ENCODE assay signal across 25 cellular contexts in genomic region chr11:104098555-104098954, GRCh38.
DNase-seq lines count a peak whose midpoint lies in the region; ATAC-seq and TF ChIP-seq lines count a peak whose summit lies in the region.
"Had no signal": no experiment of that assay in that cellular context is flagged by ENCODE, and none has a peak within 500 bp of the region (broad histone marks: within the 10 kb centered on the region; RNA-seq: fewer than 3 reads in every experiment).

No MANE protein-coding gene starts in this region.

- POLR2A ChIA-PET in PC-3 (lab: Charles Lee; ENCODE audit: unreplicated experiment): no interaction called here

- H3K27ac ChIP-seq in PC-3 (ENCODE audit: low read length): no peak overlapping the region
- H3K27ac ChIP-seq: C4-2B, HL-60, KMS-11, SJCRH30 had no signal

- DNase-seq in PC-3: no peak
- DNase-seq in myocyte (ENCODE audit: low read depth): peak; percentile 13
- no peak for DNase-seq in GOT3 (lab: John Stamatoyannopoulos, UW)
- DNase-seq: AML-193; Calu3; CD8-positive, alpha-beta memory T cell; DMS153; H9; HFFc6; MG63; NCI-H1417; NCI-H1694 treated with DMSO at 0.1 percent for 48 hours; NCI-H2081 treated with DMSO at 0.1 percent for 48 hours; NCI-H2171 treated with DMSO at 0.1 percent for 48 hours; NCI-H524 treated with DMSO at 0.1 percent for 48 hours; NCI-H82; SJCRH30; T-cell had no signal

- no peaks in the 10 kb centered on the region for H3K36me3 ChIP-seq in PC-3 (ENCODE audit: low read depth, low read length)
- H3K36me3 ChIP-seq: MG63, SJCRH30 had no signal

- no peak overlapping the region for H2AFZ ChIP-seq in PC-3 (ENCODE audit: low read length)

- H3K9me2 ChIP-seq in PC-3 (replicated peaks; ENCODE audit: low read length): no peaks in the 10 kb centered on the region

- no peak overlapping the region for H3K9ac ChIP-seq in PC-3 (ENCODE audit: low read length)
- H3K9ac ChIP-seq: KMS-11 had no signal

- H3K27me3 ChIP-seq in PC-3 (ENCODE audit: low read length): no peaks in the 10 kb centered on the region
- H3K27me3 ChIP-seq: MG63, SJCRH30 had no signal

- no peak overlapping the region for H3K4me2 ChIP-seq in PC-3 (ENCODE audit: low read length)
- H3K4me2 ChIP-seq: KMS-11 had no signal

- intact Hi-C loops in PC-3 (cut with micrococcal nuclease): no loop called here

- H3K4me3 ChIP-seq in PC-3 (ENCODE audit: low read length): no peak overlapping the region
- H3K4me3 ChIP-seq: MG63, SJCRH30 had no signal

- CTCF ChIA-PET in PC-3 (lab: Charles Lee): no interaction called here

- no peaks in the 10 kb centered on the region for H4K20me1 ChIP-seq in PC-3 (ENCODE audit: low read length)

- TF ChIP-seq CTCF in PC-3 (conservative IDR thresholded peaks at IDR 0.05; ENCODE audit: low read depth, low read length): no peak

- no peaks in the 10 kb centered on the region for H3K4me1 ChIP-seq in PC-3 (ENCODE audit: insufficient read depth, low read length)
- H3K4me1 ChIP-seq: SJCRH30 had no signal

- H3K79me2 ChIP-seq in PC-3 (ENCODE audit: low read length): no peaks in the 10 kb centered on the region

- ATAC-seq in GM19324 (IDR thresholded peaks at IDR 0.05; ENCODE audit: low FRiP score, unreplicated experiment): peak; percentile 19
- peak; percentile 18 for ATAC-seq in HG03175 (IDR thresholded peaks at IDR 0.05; ENCODE audit: unreplicated experiment)
- peak; percentile 58 for ATAC-seq in PC-3
- no peak for ATAC-seq in HG02884 (IDR thresholded peaks at IDR 0.05; ENCODE audit: unreplicated experiment)
- no peak for ATAC-seq in HG03571 (IDR thresholded peaks at IDR 0.05; ENCODE audit: unreplicated experiment)
- ATAC-seq: T-cell had no signal

- no peaks in the 10 kb centered on the region for H3F3A ChIP-seq in PC-3 (ENCODE audit: low read length, unreplicated experiment)

- BruUV-seq in PC-3 (replicated peaks; lab: Mats Ljungman, UMichigan): no TSS peak

- H3K9me3 ChIP-seq in PC-3 (ENCODE audit: low read length): no peaks in the 10 kb centered on the region
- H3K9me3 ChIP-seq: SJCRH30 had no signal

Comparison
In these comparisons a context has a peak if more than half of its experiments do, and no peak if none do; other contexts are left out.
1. ATAC-seq: peak in GM19324 (single experiment), HG03175 (single experiment) and PC-3 (single experiment); none in HG02884 (single experiment) and HG03571 (single experiment).